22 cellular contexts compared by ENCODE assay signal in the genomic region with DNA sequence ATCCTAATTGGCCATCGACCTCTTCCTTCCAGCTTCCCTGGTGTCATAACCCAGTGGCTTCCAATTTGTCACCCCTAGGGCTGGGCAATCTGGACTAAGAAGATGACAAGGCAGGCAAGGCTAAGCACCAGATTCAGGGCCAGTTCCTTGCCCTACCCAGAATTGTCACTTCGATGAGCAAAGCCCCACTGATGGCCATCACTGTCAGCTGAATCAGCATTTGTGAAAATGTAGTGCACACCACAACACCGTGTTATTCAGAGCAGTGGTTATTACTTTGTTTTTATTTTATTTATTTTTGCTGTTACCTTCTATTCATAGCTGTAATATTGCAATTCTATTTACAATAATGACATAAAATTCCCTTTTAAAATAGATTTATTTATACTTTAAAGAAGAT. TPM values are rescaled to one million over a fixed set of nuclear protein-coding genes. Genes with fewer than 3 reads are reported as not detected.
DNase-seq lines count a peak whose midpoint lies in the region; ATAC-seq, FAIRE-seq and TF ChIP-seq lines count a peak whose summit lies in the region.
"Had no signal": no experiment of that assay in that cellular context is flagged by ENCODE, and none has a peak within 500 bp of the region (broad histone marks: within the 10 kb centered on the region; RNA-seq: fewer than 3 reads in every experiment).

No MANE protein-coding gene starts in this region.

- POLR2A ChIA-PET in A549 (lab: Yijun Ruan, JAX), result no interaction called here

- H3K9me3 ChIP-seq in A549 (no peaks in the 10 kb centered on the region), adipocyte (ENCODE audit: control insufficient read depth, low read length) (no peaks in the 10 kb centered on the region), sigmoid colon (no peaks in the 10 kb centered on the region)
- H3K9me3 ChIP-seq: BLaER1 treated with 17β-estradiol and CSF1 and Interleukin-3, amounts not matched to agents 10 nM and 100 nM; Caco-2 had no signal

- no peak for FAIRE-seq in A549 (lab: Jason Lieb, UNC)
- FAIRE-seq: D721Med, G401.6, GM12891, GM19239 had no signal

- no peak for TF ChIP-seq POLR2A in A549 (IDR thresholded peaks at IDR 0.05; ENCODE audit: low read length)
- no peak for TF ChIP-seq POLR2A in sigmoid colon (IDR thresholded peaks at IDR 0.05)

- no peak for TF ChIP-seq CTCF in A549 (IDR thresholded peaks at IDR 0.05)
- TF ChIP-seq CTCF in mesothelial cell of epicardium (IDR thresholded peaks at IDR 0.05; ENCODE audit: unreplicated experiment), result no peak
- no peak for TF ChIP-seq CTCF in sigmoid colon (IDR thresholded peaks at IDR 0.05)

- peaks cover 70% of the 10 kb centered on the region for H3K4me1 Mint-ChIP-seq in mesothelial cell of epicardium
- H3K4me1 Mint-ChIP-seq in activated T-cell treated with anti-CD3 and anti-CD28 coated beads, Interleukin-2, amount 50 U/mL, for 4 hours (ENCODE audit: low read depth), result no peaks in the 10 kb centered on the region
- H3K4me1 Mint-ChIP-seq: B cell had no signal

- TF ChIP-seq RAD21 in A549 (conservative IDR thresholded peaks at IDR 0.05 in 1 of 2, IDR thresholded peaks at IDR 0.05 in 1 of 2), result no peak

- peak overlapping the region; percentile 72 for H3K27ac Mint-ChIP-seq in mesothelial cell of epicardium
- H3K27ac Mint-ChIP-seq: B cell; CD8-positive, alpha-beta T cell; H9 had no signal

- H3K4me2 ChIP-seq in A549, result no peak overlapping the region
- H3K4me2 ChIP-seq: BLaER1 treated with 17β-estradiol and CSF1 and Interleukin-3, amounts not matched to agents 10 nM and 100 nM had no signal

- H3K4me1 ChIP-seq in A549, result peaks cover 4% of the 10 kb centered on the region; the same call in 1 of the 3 replicates
- peaks cover 14% of the 10 kb centered on the region for H3K4me1 ChIP-seq in adipocyte (ENCODE audit: control insufficient read depth, insufficient read depth, low read length)
- H3K4me1 ChIP-seq in sigmoid colon, result peaks cover 0 to 12% (median 5%) of the 10 kb centered on the region in 4 donors
- H3K4me1 ChIP-seq: Caco-2 had no signal

- no peaks in the 10 kb centered on the region for H3K27me3 ChIP-seq in adipocyte (replicated peaks; ENCODE audit: control insufficient read depth, insufficient read depth, low read length)
- no peaks in the 10 kb centered on the region for H3K27me3 ChIP-seq in sigmoid colon
- H3K27me3 ChIP-seq: BLaER1 treated with 17β-estradiol and CSF1 and Interleukin-3, amounts not matched to agents 10 nM and 100 nM had no signal

- no peak for DNase-seq in A549 (ENCODE audit: low read depth in 1 of 2, low spot score in 1 of 2)
- DNase-seq in adipocyte (ENCODE audit: low read depth), result no peak
- DNase-seq in mesothelial cell of epicardium (ENCODE audit: low spot score in 2 of 2, unreplicated experiment in 2 of 2), result no peak
- DNase-seq in sigmoid colon, result no peak
- DNase-seq in COLO668 (lab: John Stamatoyannopoulos, UW; ENCODE audit: unreplicated experiment), result no peak
- DNase-seq in activated T-cell treated with anti-CD3 and anti-CD28 coated beads, Interleukin-2, amount 50 U/mL, for 4 hours, result no peak
- DNase-seq: 8988T; Caco-2; CD8-positive, alpha-beta T cell; GM23248; H9; IMR-90; KBM-7 had no signal

- intact Hi-C loops in sigmoid colon (cut with DNase I), result no loop called here

- ATAC-seq in A549, result no peak
- ATAC-seq in GM19397 (IDR thresholded peaks at IDR 0.05; ENCODE audit: unreplicated experiment), result no peak
- no peak for ATAC-seq in HG02970 (IDR thresholded peaks at IDR 0.05; ENCODE audit: low FRiP score, unreplicated experiment)
- no peak for ATAC-seq in activated T-cell treated with anti-CD3 and anti-CD28 coated beads, Interleukin-2, amount 50 U/mL, for 4 hours
- ATAC-seq: CD8-positive, alpha-beta T cell had no signal

- H3K36me3 ChIP-seq in adipocyte (ENCODE audit: control insufficient read depth, insufficient read depth, low read length, severe bottlenecking) (no peaks in the 10 kb centered on the region), sigmoid colon (no peaks in the 10 kb centered on the region)
- H3K36me3 ChIP-seq: BLaER1 treated with 17β-estradiol and CSF1 and Interleukin-3, amounts not matched to agents 10 nM and 100 nM had no signal

- WGBS in A549 (ENCODE audit: missing lambda C conversion rate), result 5% methylated on average over 3 of the region's 3 CpGs
- 44 to 61% methylated on average over 3 of the region's 3 CpGs for WGBS in sigmoid colon, 2 donors

- H3K36me3 Mint-ChIP-seq in mesothelial cell of epicardium, result peaks cover 2% of the 10 kb centered on the region
- no peaks in the 10 kb centered on the region for H3K36me3 Mint-ChIP-seq in activated T-cell treated with anti-CD3 and anti-CD28 coated beads, Interleukin-2, amount 50 U/mL, for 4 hours (ENCODE audit: insufficient read depth)
- H3K36me3 Mint-ChIP-seq: CD8-positive, alpha-beta T cell had no signal

- peak overlapping the region; percentile 7 for H3K9ac ChIP-seq in adipocyte (ENCODE audit: low read length)
- H3K9ac ChIP-seq: BLaER1 treated with 17β-estradiol and CSF1 and Interleukin-3, amounts not matched to agents 10 nM and 100 nM; GM23248 had no signal

- H3K9me3 Mint-ChIP-seq in mesothelial cell of epicardium, result no peaks in the 10 kb centered on the region
- no peaks in the 10 kb centered on the region for H3K9me3 Mint-ChIP-seq in activated T-cell treated with anti-CD3 and anti-CD28 coated beads, Interleukin-2, amount 50 U/mL, for 4 hours
- H3K9me3 Mint-ChIP-seq: CD8-positive, alpha-beta T cell had no signal

- TF ChIP-seq EP300 in A549 (IDR thresholded peaks at IDR 0.05), result no peak
- TF ChIP-seq EP300 in sigmoid colon (IDR thresholded peaks at IDR 0.05), result no peak

- no peak overlapping the region for H3K27ac ChIP-seq in A549
- peak overlapping the region in 3 of 4 donors; percentile 14 to 43 (median 38) for H3K27ac ChIP-seq in sigmoid colon
- H3K27ac ChIP-seq: BLaER1 treated with 17β-estradiol and CSF1 and Interleukin-3, amounts not matched to agents 10 nM and 100 nM; GM23248; HL-60 had no signal

- CTCF ChIA-PET in A549 (lab: Yijun Ruan, JAX), result no interaction called here

- no peak overlapping the region for H3K4me3 Mint-ChIP-seq in mesothelial cell of epicardium
- H3K4me3 Mint-ChIP-seq in activated T-cell treated with anti-CD3 and anti-CD28 coated beads, Interleukin-2, amount 50 U/mL, for 4 hours, result no peak overlapping the region
- H3K4me3 Mint-ChIP-seq: B cell; CD8-positive, alpha-beta T cell; H9 had no signal

- H3K27me3 Mint-ChIP-seq in mesothelial cell of epicardium (ENCODE audit: low read depth), result no peaks in the 10 kb centered on the region
- H3K27me3 Mint-ChIP-seq in activated T-cell treated with anti-CD3 and anti-CD28 coated beads, Interleukin-2, amount 50 U/mL, for 4 hours (ENCODE audit: low read depth), result no peaks in the 10 kb centered on the region

- H3K4me3 ChIP-seq in A549 (no peak overlapping the region), adipocyte (ENCODE audit: low read length) (peak overlapping the region; percentile 44), sigmoid colon (no peak overlapping the region)
- H3K4me3 ChIP-seq: BLaER1 treated with 17β-estradiol and CSF1 and Interleukin-3, amounts not matched to agents 10 nM and 100 nM; GM23248 had no signal

TF ChIP-seq in A549, 52 proteins besides CTCF, POLR2A, EP300 and RAD21:
- TF ChIP-seq HDAC2 (IDR thresholded peaks at IDR 0.05) (no peak), MAFK (IDR thresholded peaks at IDR 0.05; ENCODE audit: partially characterized antibody) (peak; percentile 37)
- TF ChIP-seq, protein P1, sequence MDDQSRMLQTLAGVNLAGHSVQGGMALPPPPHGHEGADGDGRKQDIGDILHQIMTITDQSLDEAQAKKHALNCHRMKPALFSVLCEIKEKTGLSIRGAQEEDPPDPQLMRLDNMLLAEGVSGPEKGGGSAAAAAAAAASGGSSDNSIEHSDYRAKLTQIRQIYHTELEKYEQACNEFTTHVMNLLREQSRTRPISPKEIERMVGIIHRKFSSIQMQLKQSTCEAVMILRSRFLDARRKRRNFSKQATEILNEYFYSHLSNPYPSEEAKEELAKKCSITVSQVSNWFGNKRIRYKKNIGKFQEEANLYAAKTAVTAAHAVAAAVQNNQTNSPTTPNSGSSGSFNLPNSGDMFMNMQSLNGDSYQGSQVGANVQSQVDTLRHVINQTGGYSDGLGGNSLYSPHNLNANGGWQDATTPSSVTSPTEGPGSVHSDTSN (IDR thresholded peaks at IDR 0.05), result no peak

RNA-seq across cellular contexts. Expression of a gene that starts 47.6 kb away (rescaled TPM):
- polyA plus RNA-seq in A549 (2011; rRNA removed) (2.9 and 4.2 TPM in 2 replicates), A549 (2017; fragmentation: RNase III; extraction: RNeasy Plus Mini Kit Qiagen cat#74134 plus additional on column Dnase treatment) (1.9 to 2.1 TPM (median 2.0 TPM) in 3 replicates), sigmoid colon (10 to 100 TPM in 1 of 3 donors, 1 to 10 TPM in 2; 2.8 to 14.2 (median 7.8) TPM)
- 0.70 and 0.97 TPM in 2 replicates for polyA plus RNA-seq in A549 (2012; cell fraction: cytosol; rRNA removed)
- 1.9 and 2.3 TPM in 2 replicates for polyA plus RNA-seq in A549 (2012; cell fraction: nucleus; rRNA removed)
- 12.2 and 12.5 TPM in 2 replicates for polyA minus RNA-seq in A549 (2011; rRNA and poly(A)+ RNA removed)
- total RNA-seq in mesothelial cell of epicardium (305 to 324 TPM (median 317 TPM) in 3 replicates), sigmoid colon (100 to 1,000 TPM; 108 to 144 (median 128) TPM)
- total RNA-seq in activated T-cell treated with anti-CD3 and anti-CD28 coated beads, Interleukin-2, amount 50 U/mL, for 4 hours, result under 1 TPM; 0.46 to 0.53 (median 0.46) TPM
- total RNA-seq: B cell; CD8-positive, alpha-beta T cell had no signal

Comparison
In these comparisons a context has a peak if more than half of its experiments do, and no peak if none do; other contexts are left out.
1. H3K27ac ChIP-seq: peak in sigmoid colon (3 of 4); none in A549 (0 of 2).
2. RNA of a gene that starts 47.6 kb away (total RNA-seq): 305 to 324 TPM in mesothelial cell of epicardium and 108 to 144 TPM in sigmoid colon; 0.46 to 0.53 TPM in activated T-cell treated with anti-CD3 and anti-CD28 coated beads, Interleukin-2, amount 50 U/mL, for 4 hours; every median in the first group is over 10 times any median in the second.